In the genomic region with DNA sequence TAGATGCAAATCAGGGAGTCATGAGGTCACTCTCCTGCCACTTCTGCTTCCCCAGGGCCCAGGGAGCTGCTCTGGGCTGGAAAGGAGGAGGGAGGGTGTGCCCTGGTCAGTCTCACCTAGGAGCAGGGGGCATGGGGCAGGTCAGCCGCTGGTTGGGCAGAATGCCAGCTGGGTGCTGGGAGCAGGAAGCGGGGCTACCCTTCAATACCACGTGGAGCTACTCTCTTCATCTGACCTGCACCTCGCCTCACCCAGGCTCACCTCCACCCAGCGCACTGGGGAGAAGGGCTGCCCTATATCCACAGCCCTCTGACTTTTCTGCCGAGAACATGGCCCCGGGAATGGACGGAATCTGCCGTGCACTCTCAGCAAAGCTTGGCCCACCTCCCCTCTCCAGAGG, we compare ENCODE assay signal across 18 cellular contexts. TPM values are rescaled to one million over a fixed set of nuclear protein-coding genes. Genes with fewer than 3 reads are reported as not detected.
DNase-seq lines count a peak whose midpoint lies in the region; ATAC-seq, FAIRE-seq and TF ChIP-seq lines count a peak whose summit lies in the region.
"Had no signal": no experiment of that assay in that cellular context is flagged by ENCODE, and none has a peak within 500 bp of the region (broad histone marks: within the 10 kb centered on the region; RNA-seq: fewer than 3 reads in every experiment).

No MANE protein-coding gene starts in this region.

- no peak overlapping the region for H2BK20ac ChIP-seq in H1 (ENCODE audit: low read length)

- H3K23ac ChIP-seq in H1 (ENCODE audit: insufficient read length) (no peak overlapping the region), neuronal stem cell (ENCODE audit: low read depth, low read length, poor library complexity) (peak overlapping the region; percentile 38)

- no peak for TF ChIP-seq EP300 in H1 (IDR thresholded peaks at IDR 0.05; ENCODE audit: borderline replicate concordance in 1 of 2, low read depth in 2 of 2, low read length in 2 of 2)

- H3K4me2 ChIP-seq in H1 (ENCODE audit: insufficient read depth in 1 of 2, low read depth in 2 of 2, low read length in 2 of 2) (no peak overlapping the region), neuronal stem cell (ENCODE audit: insufficient read depth, low read length, poor library complexity, severe bottlenecking) (no peak overlapping the region)
- H3K4me2 ChIP-seq: A549, GM23338 had no signal

- POLR2A ChIA-PET in H1 (lab: Charles Lee; ENCODE audit: partially characterized antibody), result interaction anchor here (1.3 kb wide), 1 partner anchor 16 kb away, joined by 5 read pairs; a partner anchor contains a TSS

- no peak overlapping the region for H3K56ac ChIP-seq in H1 (replicated peaks; ENCODE audit: insufficient read length, low read depth, low read length)

- H4K91ac ChIP-seq in H1 (replicated peaks; ENCODE audit: insufficient read length, low read length), result no peak overlapping the region
- no peak overlapping the region for H4K91ac ChIP-seq in neuronal stem cell (ENCODE audit: low read depth, low read length, poor library complexity)

- TF ChIP-seq RAD21 in H1 (IDR thresholded peaks at IDR 0.05 in 1 of 2, conservative IDR thresholded peaks at IDR 0.05 in 1 of 2; ENCODE audit: low read depth in 2 of 2, low read length in 2 of 2), result no peak

- H3K79me1 ChIP-seq in H1 (ENCODE audit: low read depth, low read length) (no peaks in the 10 kb centered on the region), neuronal stem cell (ENCODE audit: low read depth, low read length) (no peaks in the 10 kb centered on the region)

- H3K4me1 ChIP-seq in H1 (replicated peaks in 1 of 4; ENCODE audit: control insufficient read depth in 3 of 4, insufficient read depth in 4 of 4, low read length in 3 of 4) (peaks cover 0 to 4% (median 3%) of the 10 kb centered on the region in 4 experiments; a peak in 4 of 7 replicates), neuronal stem cell (ENCODE audit: control insufficient read depth in 2 of 2, insufficient read depth in 1 of 2, low read depth in 1 of 2, low read length in 2 of 2) (peaks cover 0 to 4% of the 10 kb centered on the region in 2 donors)

- H2AK5ac ChIP-seq in H1 (ENCODE audit: low read depth, low read length) (no peak overlapping the region), neuronal stem cell (ENCODE audit: low read depth, low read length) (peak overlapping the region; percentile 13)

- no peak overlapping the region for H4K5ac ChIP-seq in H1 (ENCODE audit: insufficient read length, low read depth, low read length)

- no peak for ATAC-seq in HG03469 (IDR thresholded peaks at IDR 0.05; ENCODE audit: unreplicated experiment)
- ATAC-seq: A549 had no signal

- H2BK15ac ChIP-seq in H1 (ENCODE audit: low read length) (no peak overlapping the region), neuronal stem cell (ENCODE audit: low read length) (no peak overlapping the region)

- no peak overlapping the region for H3K4ac ChIP-seq in H1 (replicated peaks; ENCODE audit: insufficient read length, low read depth, low read length)
- no peak overlapping the region for H3K4ac ChIP-seq in neuronal stem cell (ENCODE audit: low read length)

- H3K27ac ChIP-seq in H1 (ENCODE audit: low read depth, low read length) (no peak overlapping the region), neuronal stem cell (replicated peaks; ENCODE audit: low read length) (no peak overlapping the region)
- H3K27ac ChIP-seq: 22Rv1 had no signal

- H3K9ac ChIP-seq in H1 (replicated peaks in 1 of 4; ENCODE audit: extremely low read depth in 1 of 4, low read depth in 3 of 4, low read length in 3 of 4) (no peak overlapping the region), neuronal stem cell (ENCODE audit: low read depth, low read length, poor library complexity) (no peak overlapping the region)

- no peak for FAIRE-seq in H1 (lab: Jason Lieb, UNC)
- FAIRE-seq: A549 had no signal

- CTCF ChIA-PET in H1 (lab: Charles Lee; ENCODE audit: partially characterized antibody), result interaction anchor here (0.6 to 5.7 kb wide), 22 partner anchors 10 to 1211 kb away, joined by 3 to 45 read pairs (median 4); no protein-coding TSS in a partner anchor

- H3K36me3 ChIP-seq in H1 (ENCODE audit: control insufficient read depth in 2 of 4, insufficient read depth in 4 of 4, low read length in 3 of 4) (no peaks in the 10 kb centered on the region), neuronal stem cell (replicated peaks in 1 of 2; ENCODE audit: control insufficient read depth in 2 of 2, insufficient read depth in 2 of 2, low read length in 2 of 2) (no peaks in the 10 kb centered on the region)

- H4K20me1 ChIP-seq in H1 (replicated peaks in 1 of 2; ENCODE audit: control insufficient read depth in 1 of 2, insufficient read depth in 2 of 2, low read length in 2 of 2), result no peaks in the 10 kb centered on the region

- H2BK120ac ChIP-seq in H1 (replicated peaks; ENCODE audit: low read depth, low read length) (no peak overlapping the region), neuronal stem cell (ENCODE audit: low read depth, low read length) (no peak overlapping the region)

- H3K4me3 ChIP-seq in H1 (ENCODE audit: extremely low read depth in 1 of 4, insufficient read depth in 2 of 4, low read depth in 3 of 4, low read length in 4 of 4), result no peak overlapping the region
- H3K4me3 ChIP-seq in neuronal stem cell (ENCODE audit: low read length in 2 of 2), result no peak overlapping the region
- H3K4me3 ChIP-seq: A549, GM23338 had no signal

- WGBS in H1 (ENCODE audit: extremely low coverage in 1 of 2, insufficient coverage in 1 of 2, insufficient read length in 1 of 2, insufficient replicate concordance in 2 of 2, low coverage in 1 of 2, low lambda C conversion rate in 2 of 2, missing lambda C conversion rate in 1 of 2), 2 experiments, result 81% methylated on average over 7 of the region's 9 CpGs; no CpG with 5 or more reads in 1 of the 2 experiments
- no CpG with 5 or more reads among the region's 9 CpGs for WGBS in neuronal stem cell (ENCODE audit: extremely low coverage in 2 of 2, insufficient read length in 2 of 2, insufficient replicate concordance in 1 of 2), 2 donors

- H3K14ac ChIP-seq in H1 (ENCODE audit: insufficient read length), result no peak overlapping the region
- H3K14ac ChIP-seq in neuronal stem cell (ENCODE audit: low read length), result no peak overlapping the region

- no peak for TF ChIP-seq CTCF in H1 (IDR thresholded peaks at IDR 0.05; ENCODE audit: control extremely low read depth in 1 of 3, insufficient read depth in 1 of 3, low read depth in 1 of 3, low read length in 3 of 3)

- H2BK5ac ChIP-seq in H1 (ENCODE audit: low read depth, low read length), result no peak overlapping the region
- H2BK5ac ChIP-seq in neuronal stem cell (ENCODE audit: low read length), result peak overlapping the region; percentile 18

- H2BK12ac ChIP-seq in H1 (ENCODE audit: low read depth, low read length) (peak overlapping the region; percentile 42; the same call in 1 of the 2 replicates), neuronal stem cell (ENCODE audit: low read length) (no peak overlapping the region)

- H3K27me3 ChIP-seq in H1 (replicated peaks in 1 of 4; ENCODE audit: control insufficient read depth in 3 of 4, extremely low read depth in 1 of 4, insufficient read depth in 3 of 4, low read length in 3 of 4) (no peaks in the 10 kb centered on the region; a peak in 1 of 7 replicates), neuronal stem cell (ENCODE audit: control insufficient read depth in 3 of 3, insufficient read depth in 3 of 3, low read depth in 1 of 3, low read length in 3 of 3) (no peaks in the 10 kb centered on the region)

- H3K9me3 ChIP-seq in H1 (ENCODE audit: insufficient read depth in 2 of 2, low read depth in 1 of 2, low read length in 1 of 2), result no peaks in the 10 kb centered on the region
- no peaks in the 10 kb centered on the region for H3K9me3 ChIP-seq in neuronal stem cell (replicated peaks in 1 of 2; ENCODE audit: control insufficient read depth in 2 of 2, insufficient read depth in 1 of 2, low read depth in 1 of 2, low read length in 2 of 2)
- H3K9me3 ChIP-seq: A549 had no signal

- TF ChIP-seq POLR2A in H1 (IDR thresholded peaks at IDR 0.05; ENCODE audit: control extremely low read depth in 1 of 2, low read depth in 2 of 2, low read length in 2 of 2), result no peak

- no peaks in the 10 kb centered on the region for H3K79me2 ChIP-seq in H1 (ENCODE audit: control insufficient read depth in 1 of 2, insufficient read depth in 2 of 2, low read length in 2 of 2)

- no peak overlapping the region for H3K18ac ChIP-seq in H1 (ENCODE audit: extremely low read depth, low read length)
- H3K18ac ChIP-seq in neuronal stem cell (ENCODE audit: low read length), result peak overlapping the region; percentile 33

- H4K8ac ChIP-seq in H1 (ENCODE audit: extremely low read depth, insufficient read depth, low read length) (no peak overlapping the region; the same call in 1 of the 2 replicates), neuronal stem cell (ENCODE audit: low read depth, low read length) (no peak overlapping the region)

- DNase-seq in NCI-H1092 treated with DMSO at 0.1 percent for 48 hours (lab: John Stamatoyannopoulos, UW) (peak; percentile 3), NCI-H1092 (lab: John Stamatoyannopoulos, UW) (no peak), H1 (ENCODE audit: low read depth in 1 of 2, low spot score in 2 of 2) (no peak), neuronal stem cell (ENCODE audit: low spot score) (no peak), NCI-H1048 (lab: John Stamatoyannopoulos, UW) (no peak), NCI-H1105 (lab: John Stamatoyannopoulos, UW) (no peak)
- DNase-seq: AML-193; Calu3; CD4-positive, alpha-beta memory T cell; DMS79 treated with DMSO at 0.1 percent for 48 hours; GF-D8; HFFc6 had no signal

- H2AFZ ChIP-seq in H1 (ENCODE audit: low read length) (no peak overlapping the region), neuronal stem cell (ENCODE audit: low read length) (no peak overlapping the region)
- H2AFZ ChIP-seq: GM23338 had no signal

- peaks cover under 1% of the 10 kb centered on the region; the same call in 1 of the 2 replicates for H3K23me2 ChIP-seq in H1 (ENCODE audit: low read depth, low read length)

TF ChIP-seq in H1, 55 proteins besides CTCF, POLR2A, EP300 and RAD21 (continues in another document):
- TF ChIP-seq MAFK (IDR thresholded peaks at IDR 0.05; ENCODE audit: low read depth, low read length), result no peak
- no peak for TF ChIP-seq ASH2L (IDR thresholded peaks at IDR 0.05; ENCODE audit: low read length)
- no peak for TF ChIP-seq RXRA (IDR thresholded peaks at IDR 0.05; ENCODE audit: insufficient read depth, low read depth, low read length)
- no peak for TF ChIP-seq GABPA (IDR thresholded peaks at IDR 0.05; ENCODE audit: borderline replicate concordance, insufficient read depth, low read length)

RNA-seq across cellular contexts. Expression of a gene that starts 15.1 kb away (rescaled TPM):
- total RNA-seq in H1 (2021; fragmentation: NEBNext Ultra II Directional; extraction: Animal tissue kit (Norgen Biotek cat#: 25700)), result 4.5 and 4.6 TPM in 2 replicates
- polyA plus RNA-seq in H1 (2011; rRNA removed), result 6.8 and 7.4 TPM in 2 replicates
- polyA plus RNA-seq in H1 (2011; cell fraction: cytosol; rRNA removed), result 6.6 TPM
- polyA plus RNA-seq in H1 (2011; cell fraction: nucleus; rRNA removed), result 15.9 TPM
- polyA plus RNA-seq in H1 (2012, experiment 1 of 2), result 2.3 to 4.3 TPM (median 3.8 TPM) in 4 replicates
- polyA plus RNA-seq in H1 (2012, experiment 2 of 2), result 2.0 TPM
- polyA plus RNA-seq in H1 (2013, experiment 1 of 2), result 3.3 TPM
- 3.0 TPM for polyA plus RNA-seq in H1 (2013, experiment 2 of 2)
- 13.5 and 15.7 TPM in 2 replicates for polyA minus RNA-seq in H1 (2011; rRNA and poly(A)+ RNA removed)
- polyA minus RNA-seq in H1 (2011; cell fraction: cytosol; rRNA and poly(A)+ RNA removed), result 13.7 TPM
- 10.5 TPM for polyA minus RNA-seq in H1 (2011; cell fraction: nucleus; rRNA and poly(A)+ RNA removed)
- polyA plus RNA-seq in neuronal stem cell (2013, experiment 1 of 2), result 7.7 TPM
- polyA plus RNA-seq in neuronal stem cell (2013, experiment 2 of 2), result 7.6 TPM
- total RNA-seq: Calu3, HT-29 had no signal
- polyA plus RNA-seq: CD14-positive monocyte; CD4-positive, alpha-beta memory T cell had no signal
